ENCODE assay signal across 30 cellular contexts in genomic region chr10:36790000-36790399, GRCh38.
"Had no signal": no experiment of that assay in that cellular context is flagged by ENCODE, and none has a peak within 500 bp of the region (broad histone marks: within the 10 kb centered on the region; RNA-seq: fewer than 3 reads in every experiment).

No MANE protein-coding gene starts in this region.

- H3K4me3 ChIP-seq: ascending aorta, body of pancreas, PC-9, SJSA1 had no signal

- H3K36me3 ChIP-seq: ascending aorta, SJSA1 had no signal

- FAIRE-seq: bronchial epithelial cell, RCC 7860 had no signal

- H3K27me3 ChIP-seq: ascending aorta, body of pancreas, SJSA1 had no signal

- H3K4me2 ChIP-seq: KMS-11, PC-9, SK-N-SH had no signal

- H3K4me1 ChIP-seq: ascending aorta, body of pancreas, SJSA1 had no signal

- H2AFZ ChIP-seq: PC-9 had no signal

- DNase-seq: activated CD4-positive, alpha-beta T cell treated with anti-CD3 and anti-CD28 coated beads for 36 hours; activated CD4-positive, alpha-beta T cell treated with anti-CD3 and anti-CD28 coated beads, Interleukin-2, amount 10 ng/mL, durations not matched to agents 7 days and 5 days; activated CD4-positive, alpha-beta T cell treated with anti-CD3 and anti-CD28 coated beads, Interleukin-2, amount 50 U/mL, for 48 hours; activated CD8-positive, alpha-beta T cell treated with anti-CD3 and anti-CD28 coated beads, Interleukin-2, amount 10 ng/mL, durations not matched to agents 7 days and 5 days; activated gamma-delta T cell; activated naive CD4-positive, alpha-beta T cell treated with Interleukin-2 at 50 U/mL for 16 hours; activated naive CD8-positive, alpha-beta T cell treated with anti-CD3 and anti-CD28 coated beads, Interleukin-2, amount 10 ng/mL, durations not matched to agents 7 days and 5 days; activated T-cell treated with anti-CD3 and anti-CD28 coated beads, Interleukin-2, amount 50 U/mL, for 24 hours; amygdala; body of pancreas; caudate nucleus; MM.1S; MV-4-11; NCI-H1092; NCI-H1436 treated with DMSO at 0.1 percent for 48 hours; NCI-H1694 treated with DMSO at 0.1 percent for 48 hours; NCI-H2029; NCI-H345; NCI-H524 treated with DMSO at 0.1 percent for 48 hours; NK-92 treated with Interleukin-12 subunit alpha and Interleukin-12 subunit beta, amount 100 ng/mL, for 24 hours; PC-9; SHP77 treated with DMSO at 0.1 percent for 48 hours; SK-N-SH had no signal

- H3K9me3 ChIP-seq: ascending aorta, body of pancreas, SK-N-SH had no signal

- ATAC-seq: activated CD4-positive, alpha-beta T cell treated with anti-CD3 and anti-CD28 coated beads for 36 hours; activated CD4-positive, CD25-positive, alpha-beta regulatory T cell treated with anti-CD3 and anti-CD28 coated beads, Interleukin-2, amount 50 U/mL, for 24 hours; activated CD8-positive, alpha-beta T cell treated with anti-CD3 and anti-CD28 coated beads, Interleukin-2, amount 10 ng/mL, durations not matched to agents 7 days and 5 days; body of pancreas; WTC11 had no signal

- H3K27ac ChIP-seq: ascending aorta, body of pancreas, KMS-11, PC-9, SJSA1 had no signal

- H3K9me2 ChIP-seq: SK-N-SH had no signal

- H3K9ac ChIP-seq: KMS-11, SK-N-SH had no signal
